ENCODE assay signal across 10 cellular contexts in the genomic region with DNA sequence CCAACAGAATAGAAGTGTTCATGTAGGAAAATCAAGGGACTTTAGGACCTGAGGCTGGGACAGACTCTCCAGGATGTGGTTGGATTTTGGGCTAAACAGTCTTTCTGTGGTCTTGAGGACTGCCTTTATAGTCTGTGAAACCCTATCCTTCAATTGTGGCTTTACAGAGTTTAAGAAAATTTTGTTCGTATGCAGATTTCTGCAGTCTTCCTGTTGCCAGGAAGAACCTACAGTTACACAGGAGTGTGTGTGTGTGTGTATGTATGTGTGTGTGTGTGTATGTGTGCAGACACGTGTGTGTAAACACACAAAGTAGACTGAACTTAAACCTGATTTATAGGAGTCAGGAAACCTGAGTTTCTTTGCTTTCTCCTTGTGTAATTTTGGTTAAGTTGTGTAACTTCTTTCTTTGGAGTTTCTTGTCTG. TPM values are rescaled to one million over a fixed set of nuclear protein-coding genes. Genes with fewer than 3 reads are reported as not detected.
DNase-seq lines count a peak whose midpoint lies in the region; ATAC-seq and TF ChIP-seq lines count a peak whose summit lies in the region.
"Had no signal": no experiment of that assay in that cellular context is flagged by ENCODE, and none has a peak within 500 bp of the region (broad histone marks: within the 10 kb centered on the region; RNA-seq: fewer than 3 reads in every experiment).

No MANE protein-coding gene starts in this region.

- no peaks in the 10 kb centered on the region for H3K36me3 ChIP-seq in GM23338 (ENCODE audit: insufficient read depth)
- H3K36me3 ChIP-seq in SK-N-MC (ENCODE audit: insufficient read depth, low read length), result no peaks in the 10 kb centered on the region
- no peaks in the 10 kb centered on the region for H3K36me3 ChIP-seq in BE2C

- no peaks in the 10 kb centered on the region for H3K27me3 Mint-ChIP-seq in GM23338 (ENCODE audit: insufficient read depth, low read depth, poor library complexity)

- H3K4me3 ChIP-seq in GM23338 (no peak overlapping the region), SK-N-MC (peak overlapping the region; percentile 50), BE2C (ENCODE audit: low read depth, low read length) (no peak overlapping the region)

- no peaks in the 10 kb centered on the region for H3K27me3 ChIP-seq in GM23338 (ENCODE audit: insufficient read depth)
- H3K27me3 ChIP-seq in BE2C, result no peaks in the 10 kb centered on the region

- H3K4me1 ChIP-seq in GM23338 (ENCODE audit: insufficient read depth) (peaks cover 17% of the 10 kb centered on the region), BE2C (no peaks in the 10 kb centered on the region)

- DNase-seq in CMK (ENCODE audit: low read depth) (peak; percentile 63), GM23338 (ENCODE audit: low spot score) (no peak), SK-N-MC (ENCODE audit: low read depth, low spot score) (peak; percentile 61), iPS-NIHi11 (ENCODE audit: low spot score) (peak; percentile 44), NCI-H345 treated with DMSO at 0.1 percent for 48 hours (lab: John Stamatoyannopoulos, UW; ENCODE audit: unreplicated experiment) (no peak), BE2C (no peak), dedifferentiated amniotic fluid mesenchymal stem cell (ENCODE audit: extremely low spot score) (no peak), hippocampal formation (lab: John Stamatoyannopoulos, UW) (no peak)
- DNase-seq: stimulated activated CD4-positive, alpha-beta T cell treated with anti-CD3 and anti-CD28 coated beads, Interleukin-4, amount 100 ng/mL, for 1 hour had no signal

- no peak overlapping the region for H2AFZ ChIP-seq in GM23338

- H3K27ac ChIP-seq in GM23338 (ENCODE audit: low read depth), result no peak overlapping the region
- peak overlapping the region; percentile 62 for H3K27ac ChIP-seq in SK-N-MC

- no peaks in the 10 kb centered on the region for H4K20me1 ChIP-seq in GM23338 (replicated peaks; ENCODE audit: insufficient read depth)

- H3K9me3 Mint-ChIP-seq in GM23338, result no peaks in the 10 kb centered on the region

- H3K9me3 ChIP-seq in SK-N-MC (ENCODE audit: low read depth, low read length), result 0 out of 2 replicates have a peak, but pooled peaks cover 2% of the 10 kb centered on the region
- H3K9me3 ChIP-seq in BE2C, result no peaks in the 10 kb centered on the region

- H3K27ac Mint-ChIP-seq in GM23338, result 0 out of 2 replicates have a peak overlapping the region, but pooled peaks have one; percentile 50

- no peak for TF ChIP-seq CTCF in GM23338 (conservative IDR thresholded peaks at IDR 0.05; ENCODE audit: low read depth in 2 of 2)
- TF ChIP-seq CTCF in BE2C (IDR thresholded peaks at IDR 0.05; ENCODE audit: low read depth, low read length), result no peak

- no peak overlapping the region for H3K4me3 Mint-ChIP-seq in GM23338

- no peaks in the 10 kb centered on the region for H3K36me3 Mint-ChIP-seq in GM23338 (ENCODE audit: low read depth)

- no peaks in the 10 kb centered on the region for H3F3A ChIP-seq in GM23338 (replicated peaks; ENCODE audit: low read depth)

- peak overlapping the region; percentile 41; the same call in 1 of the 2 replicates for H3K4me2 ChIP-seq in GM23338

- no peaks in the 10 kb centered on the region for H3K9me2 ChIP-seq in GM23338 (ENCODE audit: insufficient read depth)

- peaks cover 94% of the 10 kb centered on the region for H3K79me2 ChIP-seq in GM23338 (replicated peaks; ENCODE audit: insufficient read depth)

- peak overlapping the region; percentile 8 for H3K9ac ChIP-seq in SK-N-MC (ENCODE audit: insufficient read length)

- ATAC-seq in GM23338, result peak; percentile 40; the same call in 1 of the 3 replicates
- ATAC-seq: Panc1 had no signal

- peaks cover 35% of the 10 kb centered on the region for H3K4me1 Mint-ChIP-seq in GM23338

TF ChIP-seq in GM23338, 12 proteins besides CTCF, POLR2A, EP300 and RAD21:
- TF ChIP-seq JUNB (IDR thresholded peaks at IDR 0.05; ENCODE audit: unreplicated experiment) (no peak), STAT1 (IDR thresholded peaks at IDR 0.05; ENCODE audit: unreplicated experiment) (no peak)
- TF ChIP-seq, protein P1, sequence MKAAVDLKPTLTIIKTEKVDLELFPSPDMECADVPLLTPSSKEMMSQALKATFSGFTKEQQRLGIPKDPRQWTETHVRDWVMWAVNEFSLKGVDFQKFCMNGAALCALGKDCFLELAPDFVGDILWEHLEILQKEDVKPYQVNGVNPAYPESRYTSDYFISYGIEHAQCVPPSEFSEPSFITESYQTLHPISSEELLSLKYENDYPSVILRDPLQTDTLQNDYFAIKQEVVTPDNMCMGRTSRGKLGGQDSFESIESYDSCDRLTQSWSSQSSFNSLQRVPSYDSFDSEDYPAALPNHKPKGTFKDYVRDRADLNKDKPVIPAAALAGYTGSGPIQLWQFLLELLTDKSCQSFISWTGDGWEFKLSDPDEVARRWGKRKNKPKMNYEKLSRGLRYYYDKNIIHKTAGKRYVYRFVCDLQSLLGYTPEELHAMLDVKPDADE (IDR thresholded peaks at IDR 0.05), result no peak

RNA-seq across cellular contexts. Expression of a gene that starts 22.8 kb away (rescaled TPM):
- total RNA-seq in GM23338 (2014; rRNA removed; shearing (Covaris generic)), result 15.3 and 18.6 TPM in 2 replicates
- 3.2 and 4.8 TPM in 2 replicates for polyA plus RNA-seq in GM23338 (2016; fragmentation: Nextera tagmentation; extraction: Ambion mirVana)
- polyA plus RNA-seq in BE2C (2012; ENCODE audit: insufficient read depth, insufficient read length, low read depth), result 6.1 TPM

Comparison
In these comparisons a context has a peak if more than half of its experiments do, and no peak if none do; other contexts are left out.
1. DNase-seq: peak in CMK (single experiment), SK-N-MC (single experiment) and iPS-NIHi11 (single experiment); none in GM23338 (single experiment), NCI-H345 treated with DMSO at 0.1 percent for 48 hours (single experiment), BE2C (single experiment), dedifferentiated amniotic fluid mesenchymal stem cell (single experiment) and hippocampal formation (0 of 2).